ENCODE assay signal across 2 cellular contexts in the genomic region with DNA sequence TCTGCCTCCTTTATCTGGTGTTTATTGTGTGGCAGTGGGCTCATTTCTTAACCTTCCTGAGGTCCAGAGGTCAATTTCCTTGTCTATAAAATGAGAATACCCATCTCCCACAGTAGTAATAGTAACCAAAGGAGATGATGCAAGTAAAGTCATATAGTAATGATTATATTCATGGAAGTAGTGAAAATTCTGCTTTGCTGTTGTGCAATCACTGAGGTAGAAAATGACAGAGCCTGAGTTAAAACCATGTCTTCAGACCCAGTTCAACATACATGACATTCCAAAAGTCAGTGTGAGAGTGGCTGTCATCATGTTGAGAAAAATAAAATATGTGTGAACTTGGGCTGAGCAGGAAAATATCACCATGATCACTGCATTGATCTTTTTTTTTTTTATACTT.
TF ChIP-seq lines count a peak whose summit lies in the region.

No MANE protein-coding gene starts in this region.

TF ChIP-seq in GM23338, 12 proteins besides CTCF, POLR2A, EP300 and RAD21:
- TF ChIP-seq EZH2 (IDR thresholded peaks at IDR 0.05; ENCODE audit: low read depth, unreplicated experiment), result no peak

TF ChIP-seq in K562, 482 proteins besides CTCF, POLR2A, EP300 and RAD21:
- TF ChIP-seq FOXK1 (CRISPR knock-in tag; IDR thresholded peaks at IDR 0.05; ENCODE audit: borderline replicate concordance), result no peak
- TF ChIP-seq KLF1 (tag; IDR thresholded peaks at IDR 0.05), result no peak
- no peak for TF ChIP-seq CEBPG (CRISPR knock-in tag; IDR thresholded peaks at IDR 0.05)
- peak in 1 of 2 experiments; percentile 50; a peak in 1 of 4 replicates for TF ChIP-seq CEBPG (tag; conservative IDR thresholded peaks at IDR 0.05 in 1 of 2, IDR thresholded peaks at IDR 0.05 in 1 of 2)
- TF ChIP-seq ZNF778 (CRISPR knock-in tag; IDR thresholded peaks at IDR 0.05), result no peak
- TF ChIP-seq SAFB2 (IDR thresholded peaks at IDR 0.05; ENCODE audit: borderline replicate concordance, low read depth, low read length, severe bottlenecking), result no peak
- no peak for TF ChIP-seq ZNF12 (CRISPR knock-in tag; IDR thresholded peaks at IDR 0.05)
- no peak for TF ChIP-seq TEAD4 (IDR thresholded peaks at IDR 0.05; ENCODE audit: low read length)
- TF ChIP-seq TEAD4 (CRISPR knock-in tag; IDR thresholded peaks at IDR 0.05; ENCODE audit: borderline replicate concordance), result no peak
- TF ChIP-seq CEBPB (tag; IDR thresholded peaks at IDR 0.05), result peak; percentile 50; the same call in 1 of the 2 replicates
- TF ChIP-seq, protein P1, sequence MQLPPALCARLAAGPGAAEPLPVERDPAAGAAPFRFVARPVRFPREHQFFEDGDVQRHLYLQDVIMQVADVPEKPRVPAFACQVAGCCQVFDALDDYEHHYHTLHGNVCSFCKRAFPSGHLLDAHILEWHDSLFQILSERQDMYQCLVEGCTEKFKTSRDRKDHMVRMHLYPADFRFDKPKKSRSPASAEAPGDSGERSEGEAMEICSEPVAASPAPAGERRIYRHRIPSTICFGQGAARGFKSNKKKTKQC (CRISPR knock-in tag; IDR thresholded peaks at IDR 0.05), result no peak
- no peak for TF ChIP-seq BACH1 (tag; IDR thresholded peaks at IDR 0.05)
- no peak for TF ChIP-seq KLF13 (tag; IDR thresholded peaks at IDR 0.05; ENCODE audit: borderline replicate concordance, low read depth)
- TF ChIP-seq, protein P2, sequence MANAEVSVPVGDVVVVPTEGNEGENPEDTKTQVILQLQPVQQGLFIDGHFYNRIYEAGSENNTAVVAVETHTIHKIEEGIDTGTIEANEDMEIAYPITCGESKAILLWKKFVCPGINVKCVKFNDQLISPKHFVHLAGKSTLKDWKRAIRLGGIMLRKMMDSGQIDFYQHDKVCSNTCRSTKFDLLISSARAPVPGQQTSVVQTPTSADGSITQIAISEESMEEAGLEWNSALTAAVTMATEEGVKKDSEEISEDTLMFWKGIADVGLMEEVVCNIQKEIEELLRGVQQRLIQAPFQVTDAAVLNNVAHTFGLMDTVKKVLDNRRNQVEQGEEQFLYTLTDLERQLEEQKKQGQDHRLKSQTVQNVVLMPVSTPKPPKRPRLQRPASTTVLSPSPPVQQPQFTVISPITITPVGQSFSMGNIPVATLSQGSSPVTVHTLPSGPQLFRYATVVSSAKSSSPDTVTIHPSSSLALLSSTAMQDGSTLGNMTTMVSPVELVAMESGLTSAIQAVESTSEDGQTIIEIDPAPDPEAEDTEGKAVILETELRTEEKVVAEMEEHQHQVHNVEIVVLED (CRISPR knock-in tag; IDR thresholded peaks at IDR 0.05), result no peak
